ENCODE assay signal across 27 cellular contexts in genomic region chr11:46944356-46944755, GRCh38.
"Had no signal": no experiment of that assay in that cellular context is flagged by ENCODE, and none has a peak within 500 bp of the region (broad histone marks: within the 10 kb centered on the region; RNA-seq: fewer than 3 reads in every experiment).

No MANE protein-coding gene starts in this region.

- ATAC-seq: activated CD4-positive, alpha-beta T cell treated with anti-CD3 and anti-CD28 coated beads for 36 hours; activated T-helper 17 cell treated with anti-CD3 and anti-CD28 coated beads, Interleukin-2, amount 50 U/mL, for 72 hours; body of pancreas; PC-3; SK-N-SH treated with all-trans-retinoic acid at 6 μM for 48 hours had no signal

- H3K4me1 Mint-ChIP-seq: activated CD4-positive, alpha-beta T cell treated with anti-CD3 and anti-CD28 coated beads for 36 hours; activated naive CD4-positive, alpha-beta T cell treated with anti-CD3 and anti-CD28 coated beads, Interleukin-2, amount 10 ng/mL, durations not matched to agents 7 days and 5 days; activated naive CD8-positive, alpha-beta T cell treated with anti-CD3 and anti-CD28 coated beads, Interleukin-2, amount 10 ng/mL, durations not matched to agents 7 days and 5 days; activated T-helper 17 cell treated with anti-CD3 and anti-CD28 coated beads, Interleukin-2, amount 50 U/mL, for 72 hours had no signal

- H3K27me3 ChIP-seq: body of pancreas, SJSA1 had no signal

- H3K27me3 Mint-ChIP-seq: activated CD4-positive, alpha-beta memory T cell treated with anti-CD3 and anti-CD28 coated beads, Interleukin-2, amount 10 ng/mL, durations not matched to agents 7 days and 5 days; activated CD4-positive, alpha-beta T cell treated with anti-CD3 and anti-CD28 coated beads for 36 hours; activated naive CD4-positive, alpha-beta T cell treated with anti-CD3 and anti-CD28 coated beads, Interleukin-2, amount 10 ng/mL, durations not matched to agents 7 days and 5 days; activated naive CD8-positive, alpha-beta T cell treated with anti-CD3 and anti-CD28 coated beads, Interleukin-2, amount 10 ng/mL, durations not matched to agents 7 days and 5 days; activated T-helper 17 cell treated with anti-CD3 and anti-CD28 coated beads, Interleukin-2, amount 50 U/mL, for 72 hours had no signal

- H3K36me3 ChIP-seq: SJSA1 had no signal

- H3K27ac ChIP-seq: body of pancreas, SJSA1, VCaP had no signal

- H3K36me3 Mint-ChIP-seq: activated naive CD4-positive, alpha-beta T cell treated with anti-CD3 and anti-CD28 coated beads, Interleukin-2, amount 10 ng/mL, durations not matched to agents 7 days and 5 days; activated naive CD8-positive, alpha-beta T cell treated with anti-CD3 and anti-CD28 coated beads, Interleukin-2, amount 10 ng/mL, durations not matched to agents 7 days and 5 days had no signal

- H3K4me3 ChIP-seq: body of pancreas, SJSA1 had no signal

- H3K27ac Mint-ChIP-seq: activated CD4-positive, alpha-beta memory T cell treated with anti-CD3 and anti-CD28 coated beads, Interleukin-2, amount 10 ng/mL, durations not matched to agents 7 days and 5 days; activated CD4-positive, alpha-beta T cell treated with anti-CD3 and anti-CD28 coated beads for 36 hours; activated naive CD4-positive, alpha-beta T cell treated with anti-CD3 and anti-CD28 coated beads, Interleukin-2, amount 10 ng/mL, durations not matched to agents 7 days and 5 days; activated naive CD8-positive, alpha-beta T cell treated with anti-CD3 and anti-CD28 coated beads, Interleukin-2, amount 10 ng/mL, durations not matched to agents 7 days and 5 days; activated T-helper 17 cell treated with anti-CD3 and anti-CD28 coated beads, Interleukin-2, amount 50 U/mL, for 72 hours; T-helper 1 cell treated with Interleukin-12 subunit alpha and Interleukin-12 subunit beta and Interleukin-4 antibody, amounts not matched to agents 30 μg/mL and 1 μg/mL, for 36 hours had no signal

- FAIRE-seq: bronchial epithelial cell, RCC 7860 had no signal

- H3K4me3 Mint-ChIP-seq: activated CD4-positive, alpha-beta memory T cell treated with anti-CD3 and anti-CD28 coated beads, Interleukin-2, amount 10 ng/mL, durations not matched to agents 7 days and 5 days; activated CD4-positive, alpha-beta T cell treated with anti-CD3 and anti-CD28 coated beads for 36 hours; activated naive CD4-positive, alpha-beta T cell treated with anti-CD3 and anti-CD28 coated beads, Interleukin-2, amount 10 ng/mL, durations not matched to agents 7 days and 5 days; activated naive CD8-positive, alpha-beta T cell treated with anti-CD3 and anti-CD28 coated beads, Interleukin-2, amount 10 ng/mL, durations not matched to agents 7 days and 5 days; activated T-helper 17 cell treated with anti-CD3 and anti-CD28 coated beads, Interleukin-2, amount 50 U/mL, for 72 hours; T-helper 1 cell treated with Interleukin-12 subunit alpha and Interleukin-12 subunit beta and Interleukin-4 antibody, amounts not matched to agents 30 μg/mL and 1 μg/mL, for 36 hours had no signal

- H3K9me3 ChIP-seq: body of pancreas, SJSA1 had no signal

- H3K9me3 Mint-ChIP-seq: activated CD4-positive, alpha-beta memory T cell treated with anti-CD3 and anti-CD28 coated beads, Interleukin-2, amount 10 ng/mL, durations not matched to agents 7 days and 5 days; activated naive CD4-positive, alpha-beta T cell treated with anti-CD3 and anti-CD28 coated beads, Interleukin-2, amount 10 ng/mL, durations not matched to agents 7 days and 5 days; activated naive CD8-positive, alpha-beta T cell treated with anti-CD3 and anti-CD28 coated beads, Interleukin-2, amount 10 ng/mL, durations not matched to agents 7 days and 5 days; activated T-helper 17 cell treated with anti-CD3 and anti-CD28 coated beads, Interleukin-2, amount 50 U/mL, for 72 hours; T-helper 1 cell treated with Interleukin-12 subunit alpha and Interleukin-12 subunit beta and Interleukin-4 antibody, amounts not matched to agents 30 μg/mL and 1 μg/mL, for 36 hours had no signal

- DNase-seq: activated CD4-positive, alpha-beta memory T cell treated with anti-CD3 and anti-CD28 coated beads, Interleukin-2, amount 10 ng/mL, durations not matched to agents 7 days and 5 days; activated CD4-positive, alpha-beta T cell treated with anti-CD3 and anti-CD28 coated beads for 36 hours; activated CD4-positive, alpha-beta T cell treated with anti-CD3 and anti-CD28 coated beads, Interleukin-2, amount 50 U/mL, for 1 hour; activated gamma-delta T cell treated with Interleukin-2 at 50 U/mL for 16 hours; activated naive CD4-positive, alpha-beta T cell treated with anti-CD3 and anti-CD28 coated beads, Interleukin-2, amount 10 ng/mL, durations not matched to agents 7 days and 5 days; activated naive CD8-positive, alpha-beta T cell treated with anti-CD3 and anti-CD28 coated beads, Interleukin-2, amount 10 ng/mL, durations not matched to agents 7 days and 5 days; activated T-cell treated with anti-CD3 and anti-CD28 coated beads for 4 hours; activated T-cell treated with anti-CD3 and anti-CD28 coated beads, Interleukin-2, amount 50 U/mL, for 48 hours; aorta; body of pancreas; central memory CD4-positive, alpha-beta T cell; MM.1S; NCI-H1105 treated with DMSO at 0.1 percent for 48 hours; NCI-H1436 treated with DMSO at 0.1 percent for 48 hours; NCI-H187; NCI-H2081; NCI-H510A treated with DMSO at 0.1 percent for 48 hours; PC-3; SHP77; SW 1271 had no signal
